9 cellular contexts compared by ENCODE assay signal in genomic region chr1:18922848-18923475, GRCh38. TPM values are rescaled to one million over a fixed set of nuclear protein-coding genes. Genes with fewer than 3 reads are reported as not detected.
A peak's percentile ranks its signal among the peaks of the same experiment; 100 is the strongest.
DNase-seq lines count a peak whose midpoint lies in the region; ATAC-seq and TF ChIP-seq lines count a peak whose summit lies in the region.
"Had no signal": no experiment of that assay in that cellular context is flagged by ENCODE, and none has a peak within 500 bp of the region (broad histone marks: within the 10 kb centered on the region; RNA-seq: fewer than 3 reads in every experiment).

No MANE protein-coding gene starts in this region.

- peak overlapping the region; percentile 35 for H3K4me2 ChIP-seq in hepatocyte

- no peaks in the 10 kb centered on the region for H3K27me3 Mint-ChIP-seq in activated T-helper 2 cell treated with anti-CD3 and anti-CD28 coated beads, Interferon-gamma antibody, Interleukin-2, Interleukin-4, amounts not matched to agents 10 μg/mL and 5 μg/mL and 100 μg/mL, durations not matched to agents 14 hours and 24 hours and 36 hours (ENCODE audit: low read depth)

- H3K79me2 ChIP-seq in hepatocyte: no peaks in the 10 kb centered on the region

- intact Hi-C loops in activated T-helper 2 cell treated with anti-CD3 and anti-CD28 coated beads, Interferon-gamma antibody, Interleukin-2, Interleukin-4, amounts not matched to agents 10 μg/mL and 5 μg/mL and 100 μg/mL, durations not matched to agents 14 hours and 24 hours and 36 hours (cut with micrococcal nuclease): no loop called here
- intact Hi-C loops in lower leg skin (cut with DNase I; ENCODE audit: low total_unique reads): no loop called here

- H3K9me3 Mint-ChIP-seq in activated T-helper 2 cell treated with anti-CD3 and anti-CD28 coated beads, Interferon-gamma antibody, Interleukin-2, Interleukin-4, amounts not matched to agents 10 μg/mL and 5 μg/mL and 100 μg/mL, durations not matched to agents 14 hours and 24 hours and 36 hours: no peaks in the 10 kb centered on the region
- H3K9me3 Mint-ChIP-seq in stimulated activated effector memory CD8-positive, alpha-beta T cell treated with anti-CD3 and anti-CD28 coated beads, Interleukin-12 subunit alpha, Interleukin-12 subunit beta, amount 100 ng/mL, for 72 hours: no peaks in the 10 kb centered on the region

- no peak overlapping the region for H3K4me3 Mint-ChIP-seq in activated T-helper 2 cell treated with anti-CD3 and anti-CD28 coated beads, Interferon-gamma antibody, Interleukin-2, Interleukin-4, amounts not matched to agents 10 μg/mL and 5 μg/mL and 100 μg/mL, durations not matched to agents 14 hours and 24 hours and 36 hours (ENCODE audit: low read depth)
- H3K4me3 Mint-ChIP-seq in stimulated activated effector memory CD8-positive, alpha-beta T cell treated with anti-CD3 and anti-CD28 coated beads, Interleukin-12 subunit alpha, Interleukin-12 subunit beta, amount 100 ng/mL, for 72 hours: no peak overlapping the region

- CTCF ChIA-PET in HEK293 (lab: Yijun Ruan, JAX): interaction anchor here (0.5 to 7.0 kb wide), 4 partner anchors 10 to 1084 kb away, joined by 3 to 68 read pairs (median 3); no protein-coding TSS in a partner anchor

- peak overlapping the region; percentile 45; the same call in 1 of the 2 replicates for H3K27ac ChIP-seq in HEK293 (ENCODE audit: extremely low read depth, low read depth, low read length)
- peak overlapping the region; percentile 69 for H3K27ac ChIP-seq in hepatocyte

- DNase-seq in activated T-helper 2 cell treated with anti-CD3 and anti-CD28 coated beads, Interferon-gamma antibody, Interleukin-2, Interleukin-4, amounts not matched to agents 10 μg/mL and 5 μg/mL and 100 μg/mL, durations not matched to agents 14 hours and 24 hours and 36 hours (ENCODE audit: low spot score): no peak
- DNase-seq in hepatocyte (ENCODE audit: low spot score): no peak
- no peak for DNase-seq in stimulated activated effector memory CD8-positive, alpha-beta T cell treated with anti-CD3 and anti-CD28 coated beads, Interleukin-12 subunit alpha, Interleukin-12 subunit beta, amount 100 ng/mL, for 72 hours (ENCODE audit: low spot score in 2 of 2)
- no peak for DNase-seq in stimulated activated CD4-positive, alpha-beta T cell treated with anti-CD3 and anti-CD28 coated beads, Interleukin-4, amount 100 ng/mL, for 1 hour
- DNase-seq in lower leg skin (ENCODE audit: low spot score in 2 of 2): no peak
- no peak for DNase-seq in BE2C
- DNase-seq: stimulated activated CD4-positive, alpha-beta T cell treated with anti-CD3 and anti-CD28 coated beads, Interleukin-15, amount 100 ng/mL, for 24 hours had no signal

- H3K4me1 ChIP-seq in HEK293 (ENCODE audit: control insufficient read depth, insufficient read depth, low read length) (peaks cover 9% of the 10 kb centered on the region), hepatocyte (ENCODE audit: insufficient read depth) (peaks cover 28% of the 10 kb centered on the region), BE2C (no peaks in the 10 kb centered on the region)

- H2AFZ ChIP-seq in hepatocyte: no peak overlapping the region

- H3K9me3 ChIP-seq in HEK293 (ENCODE audit: control insufficient read depth, insufficient read depth, low read depth, low read length): no peaks in the 10 kb centered on the region
- H3K9me3 ChIP-seq in hepatocyte (ENCODE audit: low read depth): no peaks in the 10 kb centered on the region
- no peaks in the 10 kb centered on the region for H3K9me3 ChIP-seq in BE2C

- no peaks in the 10 kb centered on the region for H3K9me2 ChIP-seq in hepatocyte (replicated peaks; ENCODE audit: insufficient read depth)

- H3K36me3 ChIP-seq in HEK293 (ENCODE audit: control insufficient read depth in 2 of 2, insufficient read depth in 1 of 2, low read length in 2 of 2): peaks cover 0 to 20% of the 10 kb centered on the region in 2 experiments; a peak in 1 of 3 replicates
- no peaks in the 10 kb centered on the region for H3K36me3 ChIP-seq in hepatocyte (replicated peaks; ENCODE audit: insufficient read depth, low read depth)
- H3K36me3 ChIP-seq in BE2C: no peaks in the 10 kb centered on the region

- no peaks in the 10 kb centered on the region for H4K20me1 ChIP-seq in hepatocyte (ENCODE audit: insufficient read depth, poor library complexity, severe bottlenecking)

- POLR2A ChIA-PET in HEK293 (lab: Yijun Ruan, JAX): interaction anchor here (1.2 to 1.5 kb wide), 4 partner anchors 8 to 34 kb away, joined by 4 to 6 read pairs (median 5); partner anchors contain the start of genes ALDH4A1 and IFFO2

- no peak overlapping the region for H3K4me3 ChIP-seq in HEK293 (ENCODE audit: low read depth, low read length)
- no peak overlapping the region for H3K4me3 ChIP-seq in hepatocyte
- H3K4me3 ChIP-seq in lower leg skin (ENCODE audit: low read depth, poor library complexity, severe bottlenecking): no peak overlapping the region
- H3K4me3 ChIP-seq in BE2C (ENCODE audit: low read depth, low read length): no peak overlapping the region

- H3K4me1 Mint-ChIP-seq in activated T-helper 2 cell treated with anti-CD3 and anti-CD28 coated beads, Interferon-gamma antibody, Interleukin-2, Interleukin-4, amounts not matched to agents 10 μg/mL and 5 μg/mL and 100 μg/mL, durations not matched to agents 14 hours and 24 hours and 36 hours (ENCODE audit: low read depth): peaks cover 34% of the 10 kb centered on the region
- peaks cover 65% of the 10 kb centered on the region for H3K4me1 Mint-ChIP-seq in stimulated activated effector memory CD8-positive, alpha-beta T cell treated with anti-CD3 and anti-CD28 coated beads, Interleukin-12 subunit alpha, Interleukin-12 subunit beta, amount 100 ng/mL, for 72 hours

- TF ChIP-seq POLR2A in lower leg skin (IDR thresholded peaks at IDR 0.05): no peak

- no peaks in the 10 kb centered on the region for H3K27me3 ChIP-seq in hepatocyte
- H3K27me3 ChIP-seq in BE2C: no peaks in the 10 kb centered on the region

- no peak for ATAC-seq in stimulated activated effector memory CD8-positive, alpha-beta T cell treated with anti-CD3 and anti-CD28 coated beads, Interleukin-12 subunit alpha, Interleukin-12 subunit beta, amount 100 ng/mL, for 72 hours
- no peak for ATAC-seq in HG02678 (IDR thresholded peaks at IDR 0.05; ENCODE audit: unreplicated experiment)

- peaks cover 19% of the 10 kb centered on the region for H3K36me3 Mint-ChIP-seq in activated T-helper 2 cell treated with anti-CD3 and anti-CD28 coated beads, Interferon-gamma antibody, Interleukin-2, Interleukin-4, amounts not matched to agents 10 μg/mL and 5 μg/mL and 100 μg/mL, durations not matched to agents 14 hours and 24 hours and 36 hours (ENCODE audit: low read depth)
- H3K36me3 Mint-ChIP-seq in stimulated activated effector memory CD8-positive, alpha-beta T cell treated with anti-CD3 and anti-CD28 coated beads, Interleukin-12 subunit alpha, Interleukin-12 subunit beta, amount 100 ng/mL, for 72 hours: peaks cover 58% of the 10 kb centered on the region

- H3K27ac Mint-ChIP-seq in activated T-helper 2 cell treated with anti-CD3 and anti-CD28 coated beads, Interferon-gamma antibody, Interleukin-2, Interleukin-4, amounts not matched to agents 10 μg/mL and 5 μg/mL and 100 μg/mL, durations not matched to agents 14 hours and 24 hours and 36 hours: peak overlapping the region; percentile 57
- H3K27ac Mint-ChIP-seq in stimulated activated effector memory CD8-positive, alpha-beta T cell treated with anti-CD3 and anti-CD28 coated beads, Interleukin-12 subunit alpha, Interleukin-12 subunit beta, amount 100 ng/mL, for 72 hours: peak overlapping the region; percentile 77

- WGBS in hepatocyte (ENCODE audit: low lambda C conversion rate, missing lambda C conversion rate): 82% methylated on average over 15 of the region's 15 CpGs
- 46 to 58% methylated on average over 14 to 15 of the region's 15 CpGs for WGBS in lower leg skin, 2 donors

- TF ChIP-seq CTCF in HEK293 (tag by site-specific recombination; IDR thresholded peaks at IDR 0.05) (no peak), hepatocyte (IDR thresholded peaks at IDR 0.05; ENCODE audit: poor library complexity) (no peak), lower leg skin (IDR thresholded peaks at IDR 0.05) (no peak), BE2C (IDR thresholded peaks at IDR 0.05; ENCODE audit: low read depth, low read length) (no peak)

TF ChIP-seq in HEK293, 187 proteins besides CTCF, POLR2A, EP300 and RAD21:
- TF ChIP-seq ZNF335 (tag by site-specific recombination; conservative IDR thresholded peaks at IDR 0.05): peak; percentile 33; the same call in 1 of the 2 replicates
- no peak for TF ChIP-seq ZNF580 (tag by site-specific recombination; IDR thresholded peaks at IDR 0.05)
- TF ChIP-seq, protein P1, sequence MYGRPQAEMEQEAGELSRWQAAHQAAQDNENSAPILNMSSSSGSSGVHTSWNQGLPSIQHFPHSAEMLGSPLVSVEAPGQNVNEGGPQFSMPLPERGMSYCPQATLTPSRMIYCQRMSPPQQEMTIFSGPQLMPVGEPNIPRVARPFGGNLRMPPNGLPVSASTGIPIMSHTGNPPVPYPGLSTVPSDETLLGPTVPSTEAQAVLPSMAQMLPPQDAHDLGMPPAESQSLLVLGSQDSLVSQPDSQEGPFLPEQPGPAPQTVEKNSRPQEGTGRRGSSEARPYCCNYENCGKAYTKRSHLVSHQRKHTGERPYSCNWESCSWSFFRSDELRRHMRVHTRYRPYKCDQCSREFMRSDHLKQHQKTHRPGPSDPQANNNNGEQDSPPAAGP (tag by site-specific recombination; IDR thresholded peaks at IDR 0.05): 0 out of 2 replicates have a peak, but pooled peaks have one; percentile 9
- no peak for TF ChIP-seq KLF7 (tag by site-specific recombination; IDR thresholded peaks at IDR 0.05; ENCODE audit: borderline replicate concordance)

RNA-seq across cellular contexts. Expression of gene ALDH4A1, which starts 20.6 kb away (rescaled TPM):
- total RNA-seq in activated T-helper 2 cell treated with anti-CD3 and anti-CD28 coated beads, Interferon-gamma antibody, Interleukin-2, Interleukin-4, amounts not matched to agents 10 μg/mL and 5 μg/mL and 100 μg/mL, durations not matched to agents 14 hours and 24 hours and 36 hours: 4.4 and 5.0 TPM in 2 replicates
- total RNA-seq in hepatocyte (41.4 and 51.7 TPM in 2 replicates), lower leg skin (10 to 100 TPM; 16.5 to 25.8 (median 22.1) TPM)
- 32.4 and 49.1 TPM in 2 replicates for polyA plus RNA-seq in hepatocyte
- 19.6 TPM for polyA plus RNA-seq in BE2C (2012; ENCODE audit: insufficient read depth, insufficient read length, low read depth)

RNA-seq across cellular contexts. Expression of gene IFFO2, which starts 33.5 kb away (rescaled TPM):
- 48.5 and 49.4 TPM in 2 replicates for total RNA-seq in activated T-helper 2 cell treated with anti-CD3 and anti-CD28 coated beads, Interferon-gamma antibody, Interleukin-2, Interleukin-4, amounts not matched to agents 10 μg/mL and 5 μg/mL and 100 μg/mL, durations not matched to agents 14 hours and 24 hours and 36 hours
- 7.2 and 8.1 TPM in 2 replicates for total RNA-seq in hepatocyte
- polyA plus RNA-seq in hepatocyte: 0.78 and 0.85 TPM in 2 replicates
- 100 to 1,000 TPM; 317 to 562 (median 451) TPM for total RNA-seq in lower leg skin
- polyA plus RNA-seq in BE2C (2012; ENCODE audit: insufficient read depth, insufficient read length, low read depth): 0.29 TPM
